In the genomic region with DNA sequence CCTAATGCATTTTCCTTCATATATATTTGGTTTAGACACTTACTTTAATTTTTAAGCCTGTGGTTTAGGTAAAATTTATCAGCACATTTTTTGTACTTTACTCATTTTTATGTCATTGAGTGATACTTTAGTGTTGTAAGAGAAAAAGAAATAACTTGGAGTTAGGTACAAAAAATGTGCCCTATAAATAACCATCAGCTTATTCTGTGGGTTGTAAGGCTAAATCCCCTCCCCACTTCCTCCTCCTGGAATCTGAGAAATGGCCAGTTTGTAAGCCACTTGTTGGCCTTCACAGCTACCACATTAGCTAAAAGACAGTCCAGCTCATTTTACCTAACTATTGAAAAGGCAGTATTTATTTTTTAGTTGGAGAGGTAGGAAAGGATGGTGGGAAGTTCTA, we compare ENCODE assay signal across 22 cellular contexts.
DNase-seq lines count a peak whose midpoint lies in the region; ATAC-seq and TF ChIP-seq lines count a peak whose summit lies in the region.
"Had no signal": no experiment of that assay in that cellular context is flagged by ENCODE, and none has a peak within 500 bp of the region (broad histone marks: within the 10 kb centered on the region; RNA-seq: fewer than 3 reads in every experiment).

No MANE protein-coding gene starts in this region.

- peak; percentile 18 for DNase-seq in HS-5 (ENCODE audit: low read depth)
- peak; percentile 13 for DNase-seq in astrocyte of the spinal cord (ENCODE audit: low read depth, low spot score)
- DNase-seq in kidney tubule cell (ENCODE audit: low spot score) = peak; percentile 34
- DNase-seq in retinal pigment epithelial cell (ENCODE audit: low read depth) = peak; percentile 62
- DNase-seq in EL = no peak
- DNase-seq: 8988T; Calu3; CD8-positive, alpha-beta T cell; DMS153; GDM1; Kasumi-1; MG63; NCI-H1048; NCI-H1417 treated with DMSO at 0.1 percent for 48 hours; NCI-H187; NCI-H226; NCI-H524; NCI-H82; Right ventricle myocardium superior had no signal

- no peak for TF ChIP-seq CTCF in astrocyte of the spinal cord (IDR thresholded peaks at IDR 0.05; ENCODE audit: low read depth, low read length)
- TF ChIP-seq CTCF in retinal pigment epithelial cell (conservative IDR thresholded peaks at IDR 0.05; ENCODE audit: low read depth, low read length) = no peak

- ATAC-seq in GM19397 (IDR thresholded peaks at IDR 0.05; ENCODE audit: unreplicated experiment) = no peak
- no peak for ATAC-seq in GM19328 (IDR thresholded peaks at IDR 0.05; ENCODE audit: unreplicated experiment)
- ATAC-seq: CD8-positive, alpha-beta T cell had no signal

- H3K4me3 ChIP-seq in astrocyte of the spinal cord (ENCODE audit: low read depth, low read length) (no peak overlapping the region), retinal pigment epithelial cell (ENCODE audit: low read length) (no peak overlapping the region)
- H3K4me3 ChIP-seq: BLaER1 treated with 17β-estradiol and CSF1 and Interleukin-3, amounts not matched to agents 10 nM and 100 nM; MG63 had no signal

- in situ Hi-C loops in astrocyte of the spinal cord (cut with HindIII; ENCODE audit: low sequenced_read_pairs) = no loop called here
